8 cellular contexts compared by ENCODE assay signal in the genomic region with DNA sequence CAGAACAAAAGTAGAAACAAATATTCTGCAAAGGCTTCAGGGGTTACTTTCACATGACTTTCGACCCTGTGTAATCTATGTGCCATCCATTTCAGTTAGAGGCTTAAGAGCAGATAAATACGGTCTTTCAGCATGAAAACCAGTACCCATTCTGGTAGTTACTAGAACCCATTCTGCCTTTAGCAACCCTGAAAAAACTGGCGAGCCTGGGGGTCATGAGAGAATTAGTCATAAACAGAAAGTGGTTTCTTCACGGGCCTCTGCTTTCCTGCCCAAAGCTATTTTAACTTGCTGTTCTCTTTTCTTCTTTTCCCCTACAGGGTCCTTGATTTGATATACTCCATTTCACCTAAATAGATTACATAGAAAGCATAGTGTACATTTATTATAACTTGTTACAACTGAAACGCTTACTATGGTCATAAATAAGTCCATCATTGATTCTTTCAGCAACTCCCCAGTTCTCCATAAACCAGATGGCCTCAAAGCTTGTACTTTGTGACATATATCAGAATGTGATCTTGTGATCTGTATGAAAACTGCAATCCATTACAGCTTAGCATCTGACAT. TPM values are rescaled to one million over a fixed set of nuclear protein-coding genes. Genes with fewer than 3 reads are reported as not detected.
DNase-seq lines count a peak whose midpoint lies in the region; ATAC-seq and TF ChIP-seq lines count a peak whose summit lies in the region.

No MANE protein-coding gene starts in this region.

- no peak overlapping the region for H3K4me3 Mint-ChIP-seq in type B pancreatic cell

- no peak for TF ChIP-seq CTCF in type B pancreatic cell (conservative IDR thresholded peaks at IDR 0.05)
- TF ChIP-seq CTCF in omental fat pad (IDR thresholded peaks at IDR 0.05), result no peak

- peaks cover 43% of the 10 kb centered on the region for H3K36me3 Mint-ChIP-seq in type B pancreatic cell

- no peak overlapping the region for H3K27ac Mint-ChIP-seq in type B pancreatic cell

- no peaks in the 10 kb centered on the region for H3K9me3 Mint-ChIP-seq in type B pancreatic cell

- ATAC-seq in GM18868 (IDR thresholded peaks at IDR 0.05; ENCODE audit: unreplicated experiment) (peak; percentile 74), HG02610 (IDR thresholded peaks at IDR 0.05; ENCODE audit: unreplicated experiment) (peak; percentile 41), Right ventricle myocardium superior (ENCODE audit: poor library complexity) (no peak), omental fat pad (ENCODE audit: low FRiP score) (no peak)

- H3K27me3 Mint-ChIP-seq in type B pancreatic cell, result no peaks in the 10 kb centered on the region

- intact Hi-C loops in Right ventricle myocardium superior (cut with DNase I), result no loop called here

- no peaks in the 10 kb centered on the region for H3K4me1 Mint-ChIP-seq in type B pancreatic cell (ENCODE audit: unreplicated experiment)

- peak; percentile 65 to 79 for DNase-seq in NOMO-1 (lab: John Stamatoyannopoulos, UW; ENCODE audit: unreplicated experiment in 2 of 2)
- peak; percentile 24 for DNase-seq in kidney glomerular epithelial cell (lab: John Stamatoyannopoulos, UW)
- no peak for DNase-seq in NCI-H1105 (lab: John Stamatoyannopoulos, UW)
- no peak for DNase-seq in Right ventricle myocardium superior
- DNase-seq in type B pancreatic cell (ENCODE audit: extremely low spot score, unreplicated experiment), result no peak
- DNase-seq in omental fat pad (ENCODE audit: low spot score), result no peak

RNA-seq across cellular contexts. Expression of gene WDFY1, which starts 48.3 kb away (rescaled TPM):
- total RNA-seq in Right ventricle myocardium superior (10.8 TPM), type B pancreatic cell (ENCODE audit: low replicate concordance) (38.2 and 45.5 TPM in 2 replicates), omental fat pad (10 to 100 TPM; 44.7 to 85.6 (median 54.2) TPM)

RNA-seq across cellular contexts. Expression of gene AP1S3, which starts 59.5 kb away (rescaled TPM):
- 0.16 TPM for total RNA-seq in Right ventricle myocardium superior
- 7.8 and 16.1 TPM in 2 replicates for total RNA-seq in type B pancreatic cell (ENCODE audit: low replicate concordance)
- total RNA-seq in omental fat pad, result 10 to 100 TPM in 1 of 4 donors, 1 to 10 TPM in 2, not detected in 1; 1.6 to 16.2 (median 4.9) TPM

Comparison
In these comparisons a context has a peak if more than half of its experiments do, and no peak if none do; other contexts are left out.
1. ATAC-seq: peak in GM18868 (single experiment) and HG02610 (single experiment); none in Right ventricle myocardium superior (single experiment) and omental fat pad (single experiment).
2. DNase-seq: peak in NOMO-1 (2 of 2) and kidney glomerular epithelial cell (single experiment); none in NCI-H1105 (single experiment), Right ventricle myocardium superior (single experiment), type B pancreatic cell (single experiment) and omental fat pad (single experiment).